8 cellular contexts compared by ENCODE assay signal in genomic region chr11:124717421-124717785, GRCh38. TPM values are rescaled to one million over a fixed set of nuclear protein-coding genes. Genes with fewer than 3 reads are reported as not detected.
A peak's percentile ranks its signal among the peaks of the same experiment; 100 is the strongest.
DNase-seq lines count a peak whose midpoint lies in the region; ATAC-seq and TF ChIP-seq lines count a peak whose summit lies in the region.

No MANE protein-coding gene starts in this region.

- no peaks in the 10 kb centered on the region for H3K36me3 Mint-ChIP-seq in mesothelial cell of epicardium

- H3K9me3 Mint-ChIP-seq in mesothelial cell of epicardium: no peaks in the 10 kb centered on the region

- no peak overlapping the region for H3K27ac Mint-ChIP-seq in mesothelial cell of epicardium

- H3K27me3 ChIP-seq in BLaER1 treated with 17β-estradiol and CSF1 and Interleukin-3, amounts not matched to agents 10 nM and 100 nM: peaks cover 43 to 59% (median 50%) of the 10 kb centered on the region in 11 experiments
- peaks cover 3% of the 10 kb centered on the region for H3K27me3 ChIP-seq in mammary epithelial cell (ENCODE audit: insufficient read depth, low read length)

- CTCF ChIA-PET in mammary epithelial cell (lab: Charles Lee; ENCODE audit: low non-redundant PET): interaction anchor here (0.6 to 0.7 kb wide), 2 partner anchors 42 to 94 kb away, joined by 3 read pairs; no protein-coding TSS in a partner anchor

- no peak overlapping the region for H3K27ac ChIP-seq in BLaER1 treated with 17β-estradiol and CSF1 and Interleukin-3, amounts not matched to agents 10 nM and 100 nM
- peak overlapping the region; percentile 54 for H3K27ac ChIP-seq in mammary epithelial cell (ENCODE audit: insufficient read depth, low read depth, low read length)

- H3K27me3 Mint-ChIP-seq in mesothelial cell of epicardium (ENCODE audit: low read depth): peaks cover 90% of the 10 kb centered on the region

- dilution Hi-C loops in mammary epithelial cell (cut with HindIII; ENCODE audit: low sequenced_read_pairs): no loop called here

- H3K4me1 Mint-ChIP-seq in mesothelial cell of epicardium: peaks cover 15% of the 10 kb centered on the region

- peaks cover 0 to 16% (median 10%) of the 10 kb centered on the region in 11 experiments; a peak in 14 of 22 replicates for H4K20me1 ChIP-seq in BLaER1 treated with 17β-estradiol and CSF1 and Interleukin-3, amounts not matched to agents 10 nM and 100 nM
- H4K20me1 ChIP-seq in mammary epithelial cell (ENCODE audit: insufficient read depth, low read length): no peaks in the 10 kb centered on the region

- peak overlapping the region; percentile 72 for H3K4me3 Mint-ChIP-seq in mesothelial cell of epicardium

- DNase-seq in mammary epithelial cell (peak; percentile 78), mesothelial cell of epicardium (ENCODE audit: low spot score in 2 of 2, unreplicated experiment in 2 of 2) (no peak), NCI-H2107 treated with DMSO at 0.1 percent for 48 hours (lab: John Stamatoyannopoulos, UW; ENCODE audit: unreplicated experiment) (no peak), COLO829 (ENCODE audit: low spot score) (no peak), NCI-H774 (lab: John Stamatoyannopoulos, UW) (no peak)

- TF ChIP-seq CTCF in mammary epithelial cell (conservative IDR thresholded peaks at IDR 0.05 in 1 of 2, IDR thresholded peaks at IDR 0.05 in 1 of 2; ENCODE audit: extremely low read depth in 1 of 2, insufficient read depth in 1 of 2, low read depth in 1 of 2, low read length in 2 of 2) (no peak), mesothelial cell of epicardium (IDR thresholded peaks at IDR 0.05; ENCODE audit: unreplicated experiment) (no peak)

- H3K9ac ChIP-seq in BLaER1 treated with 17β-estradiol and CSF1 and Interleukin-3, amounts not matched to agents 10 nM and 100 nM: 0 out of 22 replicates have a peak overlapping the region, but pooled peaks of 1 of the 11 experiments have one; percentile 3
- H3K9ac ChIP-seq in mammary epithelial cell (ENCODE audit: insufficient read depth, low read length): no peak overlapping the region

- ATAC-seq in HG02588 (IDR thresholded peaks at IDR 0.05; ENCODE audit: unreplicated experiment) (peak; percentile 56), GM19324 (IDR thresholded peaks at IDR 0.05; ENCODE audit: low FRiP score, unreplicated experiment) (no peak)

- no peaks in the 10 kb centered on the region for H3K36me3 ChIP-seq in BLaER1 treated with 17β-estradiol and CSF1 and Interleukin-3, amounts not matched to agents 10 nM and 100 nM
- no peaks in the 10 kb centered on the region for H3K36me3 ChIP-seq in mammary epithelial cell (ENCODE audit: insufficient read depth, low read length)

- peak overlapping the region in 7 of 10 experiments; percentile 41 to 59 (median 49); a peak in 4 of 20 replicates for H3K4me3 ChIP-seq in BLaER1 treated with 17β-estradiol and CSF1 and Interleukin-3, amounts not matched to agents 10 nM and 100 nM
- peak overlapping the region in 2 of 3 experiments; percentile 5 to 50 for H3K4me3 ChIP-seq in mammary epithelial cell (replicated peaks in 1 of 3; ENCODE audit: insufficient read depth in 1 of 3, low read depth in 2 of 3, low read length in 3 of 3)

- intact Hi-C loops in mammary epithelial cell (cut with micrococcal nuclease): no loop called here

- H2AFZ ChIP-seq in mammary epithelial cell (ENCODE audit: low read depth, low read length): peak overlapping the region; percentile 83

- no peaks in the 10 kb centered on the region for H3K79me2 ChIP-seq in mammary epithelial cell (ENCODE audit: insufficient read depth, low read length)

- WGBS in mammary epithelial cell (ENCODE audit: low coverage, missing lambda C conversion rate): 4% methylated on average over 7 of the region's 7 CpGs

- BruUV-seq in mammary epithelial cell (replicated peaks; lab: Mats Ljungman, UMichigan): no TSS peak

- H3K4me2 ChIP-seq in BLaER1 treated with 17β-estradiol and CSF1 and Interleukin-3, amounts not matched to agents 10 nM and 100 nM: peak overlapping the region; percentile 86 to 99 (median 96)
- peak overlapping the region; percentile 94 for H3K4me2 ChIP-seq in mammary epithelial cell (ENCODE audit: insufficient read depth, low read depth, low read length)

- in situ Hi-C loops in mammary epithelial cell (cut with MboI; ENCODE audit: low sequenced_read_pairs in 2 of 2): no loop called here

- peaks cover 53 to 65% (median 58%) of the 10 kb centered on the region in 10 experiments for H3K4me1 ChIP-seq in BLaER1 treated with 17β-estradiol and CSF1 and Interleukin-3, amounts not matched to agents 10 nM and 100 nM
- H3K4me1 ChIP-seq in mammary epithelial cell (ENCODE audit: insufficient read depth, low read length): peaks cover 27% of the 10 kb centered on the region

- H3K9me3 ChIP-seq in BLaER1 treated with 17β-estradiol and CSF1 and Interleukin-3, amounts not matched to agents 10 nM and 100 nM (replicated peaks in 1 of 11): no peaks in the 10 kb centered on the region
- no peaks in the 10 kb centered on the region for H3K9me3 ChIP-seq in mammary epithelial cell (replicated peaks; ENCODE audit: insufficient read depth, low read length)

RNA-seq across cellular contexts. Expression of gene NRGN, which starts 22.3 kb away (rescaled TPM):
- 1 to 10 TPM in 1 of 2 donors, not detected in 1; 3.8 TPM for total RNA-seq in mammary epithelial cell
- 7.4 TPM for polyA plus RNA-seq in mammary epithelial cell
- 5.4 TPM for polyA minus RNA-seq in mammary epithelial cell
- total RNA-seq in mesothelial cell of epicardium: 2.7 to 2.9 TPM (median 2.7 TPM) in 3 replicates

RNA-seq across cellular contexts. Expression of gene VSIG2, which starts 34.7 kb away (rescaled TPM):
- not detected for total RNA-seq in mammary epithelial cell
- polyA plus RNA-seq in mammary epithelial cell: not detected
- not detected for polyA minus RNA-seq in mammary epithelial cell
- 0.25 to 0.66 TPM (median 0.44 TPM) in 3 replicates for total RNA-seq in mesothelial cell of epicardium

RNA-seq across cellular contexts. Expression of gene SPA17, which starts 43.7 kb away (rescaled TPM):
- 1 to 10 TPM; 6.2 to 8.9 TPM for total RNA-seq in mammary epithelial cell
- polyA plus RNA-seq in mammary epithelial cell: 10.8 TPM
- polyA minus RNA-seq in mammary epithelial cell: not detected
- total RNA-seq in mesothelial cell of epicardium: 3.8 to 7.7 TPM (median 5.5 TPM) in 3 replicates

RNA-seq across cellular contexts. Expression of gene SIAE, which starts 43.9 kb away (rescaled TPM):
- total RNA-seq in mammary epithelial cell (10 to 100 TPM; 13.7 to 13.8 TPM), mesothelial cell of epicardium (8.8 to 10.7 TPM (median 8.8 TPM) in 3 replicates)
- polyA plus RNA-seq in mammary epithelial cell: 15.1 TPM
- polyA minus RNA-seq in mammary epithelial cell: 11.1 TPM

RNA-seq across cellular contexts. Expression of gene ESAM, which starts 44.7 kb away (rescaled TPM):
- under 1 TPM in 1 of 2 donors, not detected in 1; 0.17 TPM for total RNA-seq in mammary epithelial cell
- not detected for polyA plus RNA-seq in mammary epithelial cell
- not detected for polyA minus RNA-seq in mammary epithelial cell
- total RNA-seq in mesothelial cell of epicardium: 0.85 to 1.1 TPM (median 0.95 TPM) in 3 replicates
